8 cellular contexts compared by ENCODE assay signal in genomic region chr15:99791881-99792807, GRCh38. TPM values are rescaled to one million over a fixed set of nuclear protein-coding genes. Genes with fewer than 3 reads are reported as not detected.
DNase-seq lines count a peak whose midpoint lies in the region; ATAC-seq and TF ChIP-seq lines count a peak whose summit lies in the region.
"Not testable (repeated sequence)": the region's sequence is repeated elsewhere in the genome, so short reads cannot be mapped to it uniquely, and the experiment has no call there.

No MANE protein-coding gene starts in this region.

- not testable (repeated sequence) for H4K20me1 ChIP-seq in neural progenitor cell (ENCODE audit: low read depth)

- H2AFZ ChIP-seq in neural progenitor cell (replicated peaks), result not testable (repeated sequence)

- TF ChIP-seq CTCF in GM12873 (IDR thresholded peaks at IDR 0.05; ENCODE audit: insufficient read depth, low read depth, low read length, missing control alignments), result peak; percentile 19
- TF ChIP-seq CTCF in Panc1 (IDR thresholded peaks at IDR 0.05), result peak; percentile 70
- peak; percentile 73 for TF ChIP-seq CTCF in endodermal cell (conservative IDR thresholded peaks at IDR 0.05)
- TF ChIP-seq CTCF in neural progenitor cell (IDR thresholded peaks at IDR 0.05), result peak; percentile 34

- not testable (repeated sequence) for H3K4me1 ChIP-seq in Panc1 (ENCODE audit: control insufficient read depth, insufficient read depth, low read length); endodermal cell (ENCODE audit: control insufficient read depth, insufficient read depth, low read length); neural progenitor cell

- 84 to 87% methylated on average over 6 to 21 of the region's 22 CpGs for WGBS in endodermal cell (ENCODE audit: insufficient coverage in 1 of 2, insufficient read length in 1 of 2), 2 experiments

- not testable (repeated sequence) for H3K27me3 ChIP-seq in Panc1 (ENCODE audit: control insufficient read depth, insufficient read depth, low read length); endodermal cell (ENCODE audit: control insufficient read depth, insufficient read depth, low read length, poor library complexity, severe bottlenecking)
- H3K27me3 ChIP-seq in neural progenitor cell, result peaks cover 12% of the 10 kb centered on the region

- in situ Hi-C loops in Panc1 (cut with HindIII; ENCODE audit: low pct_unique_long_range_greater_than_20kb, low sequenced_read_pairs), result not testable (repeated sequence)

- H3K4me3 ChIP-seq in Panc1 (ENCODE audit: low read depth in 2 of 2, low read length in 2 of 2); endodermal cell (ENCODE audit: low read length); neural progenitor cell: not testable (repeated sequence)

- H3K9me3 ChIP-seq in Panc1 (ENCODE audit: control insufficient read depth, insufficient read depth, low read depth, low read length); endodermal cell (ENCODE audit: control insufficient read depth, low read length); neural progenitor cell (ENCODE audit: low read depth): not testable (repeated sequence)

- not testable (repeated sequence) for H3K4me2 ChIP-seq in neural progenitor cell

- intact Hi-C loops in Panc1 (cut with micrococcal nuclease; ENCODE audit: unreplicated experiment), result not testable (repeated sequence)

- DNase-seq in D341Med (ENCODE audit: low spot score), result peak; percentile 17
- DNase-seq in NCI-H226, result peak; percentile 15
- DNase-seq in Panc1 (ENCODE audit: low read depth, low spot score), result not testable (repeated sequence)
- DNase-seq in UCSD-AML1 (lab: John Stamatoyannopoulos, UW; ENCODE audit: unreplicated experiment), result peak; percentile 16
- DNase-seq in endodermal cell, result peak; percentile 80
- DNase-seq in neural progenitor cell (ENCODE audit: low spot score), result peak; percentile 35

- H3K27ac Mint-ChIP-seq in endodermal cell, neural progenitor cell: not testable (repeated sequence)

- H3K9me3 Mint-ChIP-seq in endodermal cell, neural progenitor cell: not testable (repeated sequence)

- peak; percentile 6; the same call in 1 of the 2 replicates for TF ChIP-seq RAD21 in Ishikawa (IDR thresholded peaks at IDR 0.05; ENCODE audit: low read depth)

- H3K27me3 Mint-ChIP-seq in endodermal cell (ENCODE audit: insufficient read depth), result peaks cover 11% of the 10 kb centered on the region
- H3K27me3 Mint-ChIP-seq in neural progenitor cell (ENCODE audit: insufficient read depth, low read depth), result not testable (repeated sequence)

- POLR2A ChIA-PET in Panc1 (lab: Charles Lee), result not testable (repeated sequence)

- H3K4me3 Mint-ChIP-seq in endodermal cell, neural progenitor cell: not testable (repeated sequence)

- BruUV-seq in Panc1 (replicated peaks; lab: Mats Ljungman, UMichigan), result not testable (repeated sequence)

- CTCF ChIA-PET in Panc1 (lab: Charles Lee), result interaction anchor here (0.6 to 1.2 kb wide), 2 partner anchors 36 to 338 kb away, joined by 3 to 8 read pairs; no protein-coding TSS in a partner anchor

- peak; percentile 84 for ATAC-seq in Panc1

- H3K79me2 ChIP-seq in neural progenitor cell (ENCODE audit: low read depth), result not testable (repeated sequence)

- not testable (repeated sequence) for H3K36me3 Mint-ChIP-seq in endodermal cell (ENCODE audit: low read depth); neural progenitor cell

- not testable (repeated sequence) for H3F3A ChIP-seq in neural progenitor cell (ENCODE audit: low read depth)

- not testable (repeated sequence) for TF ChIP-seq EP300 in Ishikawa (IDR thresholded peaks at IDR 0.05; ENCODE audit: borderline replicate concordance)

- H3K9ac ChIP-seq in endodermal cell (ENCODE audit: extremely low read depth, low read length, poor library complexity, severe bottlenecking); neural progenitor cell: not testable (repeated sequence)

- H3K36me3 ChIP-seq in Panc1 (ENCODE audit: control insufficient read depth, insufficient read depth, low read length); endodermal cell (ENCODE audit: control insufficient read depth, insufficient read depth, low read length); neural progenitor cell: not testable (repeated sequence)

- H3K4me1 Mint-ChIP-seq in endodermal cell, neural progenitor cell: not testable (repeated sequence)

- not testable (repeated sequence) for H3K27ac ChIP-seq in Panc1 (ENCODE audit: low read length); endodermal cell (ENCODE audit: low read depth, low read length); neural progenitor cell

RNA-seq across cellular contexts. Expression of gene LYSMD4, which starts 58.9 kb away (rescaled TPM):
- 8.9 TPM for total RNA-seq in Panc1 (2021; ENCODE audit: unreplicated experiment)
- polyA plus RNA-seq in Panc1 (2012; ENCODE audit: insufficient read length), result 6.4 TPM
- 10 to 100 TPM in 1 of 2 donors, 1 to 10 TPM in 1; 8.9 to 12.6 TPM for total RNA-seq in endodermal cell
- 11.5 TPM for polyA plus RNA-seq in endodermal cell (2013, experiment 1 of 2)
- polyA plus RNA-seq in endodermal cell (2013, experiment 2 of 2), result 11.0 TPM
- total RNA-seq in neural progenitor cell (ENCODE audit: low replicate concordance), result 11.7 and 16.3 TPM in 2 replicates

Comparison
In these comparisons a context has a peak if more than half of its experiments do, and no peak if none do; other contexts are left out.
1. CTCF ChIP-seq: peak in every context shown above with its lines; median percentile 73 in endodermal cell; 70 in Panc1; 34 in neural progenitor cell; 19 in GM12873.